8 cellular contexts compared by ENCODE assay signal in the genomic region with DNA sequence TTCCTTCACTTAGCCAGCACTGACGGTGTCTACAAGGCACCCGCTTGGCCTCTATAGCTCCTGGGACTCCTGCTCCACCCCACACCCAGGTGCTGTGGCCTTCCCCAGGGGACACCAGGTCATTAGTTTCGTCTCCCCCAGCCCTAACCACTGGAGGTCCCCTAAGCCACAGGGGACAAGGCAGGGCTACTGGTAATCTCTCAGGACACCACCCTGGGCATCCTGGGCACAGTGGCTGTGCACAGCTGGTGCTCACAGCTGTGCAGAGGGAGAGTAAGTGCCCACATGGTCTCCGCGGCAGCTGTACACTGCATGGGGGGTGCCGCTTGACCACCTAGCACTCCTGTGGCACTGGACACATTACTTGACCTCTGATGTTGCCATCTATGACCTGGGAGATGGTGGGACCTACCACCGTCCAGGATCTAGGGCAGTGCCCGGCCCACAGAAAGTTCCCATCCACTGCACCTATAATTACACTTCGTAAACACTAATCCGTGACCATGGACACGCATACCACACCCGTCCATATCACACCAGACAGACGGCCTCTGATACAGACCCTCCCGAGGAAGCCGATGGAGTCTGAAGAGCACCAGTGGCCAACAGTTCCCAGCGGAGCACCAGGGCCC.
A peak's percentile ranks its signal among the peaks of the same experiment; 100 is the strongest.
DNase-seq lines count a peak whose midpoint lies in the region; TF ChIP-seq lines count a peak whose summit lies in the region.

No MANE protein-coding gene starts in this region.

- no peak for TF ChIP-seq POLR2A in Peyer's patch (IDR thresholded peaks at IDR 0.05)

- H3K36me3 ChIP-seq in Peyer's patch (no peaks in the 10 kb centered on the region), subcutaneous abdominal adipose tissue (ENCODE audit: control insufficient read depth in 5 of 5, insufficient read depth in 5 of 5, low read length in 5 of 5) (no peaks in the 10 kb centered on the region)

- DNase-seq in activated CD4-positive, alpha-beta T cell treated with anti-CD3 and anti-CD28 coated beads for 48 hours, result peak; percentile 9
- DNase-seq in activated CD4-positive, alpha-beta T cell treated with anti-CD3 and anti-CD28 coated beads, Interleukin-2, amount 50 U/mL, for 48 hours, result no peak
- DNase-seq in Peyer's patch, result peak in 1 of 3 donors; percentile 17
- DNase-seq in cardiac septum (ENCODE audit: low spot score), result peak; percentile 68
- no peak for DNase-seq in NCI-H1092 (lab: John Stamatoyannopoulos, UW)
- DNase-seq in NCI-H524 (lab: John Stamatoyannopoulos, UW), result no peak
- DNase-seq in superior temporal gyrus (ENCODE audit: extremely low spot score), result no peak

- intact Hi-C loops in cardiac septum (cut with DNase I), result no loop called here

- H3K4me1 ChIP-seq in Peyer's patch (peaks cover 22 to 66% (median 45%) of the 10 kb centered on the region in 4 donors), subcutaneous abdominal adipose tissue (ENCODE audit: control insufficient read depth in 5 of 5, insufficient read depth in 5 of 5, low read length in 5 of 5) (peaks cover 28 to 63% (median 63%) of the 10 kb centered on the region in 5 donors)

- H3K4me3 ChIP-seq in Peyer's patch (peak overlapping the region; percentile 16 to 37 (median 30)), subcutaneous abdominal adipose tissue (ENCODE audit: low read depth in 1 of 5, low read length in 5 of 5) (peak overlapping the region in 3 of 5 donors; percentile 24 to 49 (median 30))

- no peaks in the 10 kb centered on the region for H3K9me3 ChIP-seq in Peyer's patch
- no peaks in the 10 kb centered on the region for H3K9me3 ChIP-seq in subcutaneous abdominal adipose tissue (ENCODE audit: control insufficient read depth in 5 of 5, low read length in 5 of 5)

- no peak for TF ChIP-seq CTCF in Peyer's patch (IDR thresholded peaks at IDR 0.05)

- H3K9ac ChIP-seq in subcutaneous abdominal adipose tissue (ENCODE audit: low read length in 5 of 5), result peak overlapping the region in 1 of 5 donors; percentile 1

- H3K27me3 ChIP-seq in Peyer's patch (no peaks in the 10 kb centered on the region), subcutaneous abdominal adipose tissue (ENCODE audit: control insufficient read depth in 5 of 5, insufficient read depth in 4 of 5, low read length in 5 of 5) (peaks cover 0 to 3% (median 0%) of the 10 kb centered on the region in 5 donors)

- H3K27ac ChIP-seq in Peyer's patch (peak overlapping the region; percentile 62 to 85 (median 75)), subcutaneous abdominal adipose tissue (ENCODE audit: low read depth, low read length) (peak overlapping the region; percentile 2)

Comparison
In these comparisons a context has a peak if more than half of its experiments do, and no peak if none do; other contexts are left out.
1. DNase-seq: peak in activated CD4-positive, alpha-beta T cell treated with anti-CD3 and anti-CD28 coated beads for 48 hours (single experiment) and cardiac septum (single experiment); none in activated CD4-positive, alpha-beta T cell treated with anti-CD3 and anti-CD28 coated beads, Interleukin-2, amount 50 U/mL, for 48 hours (0 of 2), NCI-H1092 (single experiment), NCI-H524 (0 of 2) and superior temporal gyrus (single experiment).